Comparison of ENCODE assay signal across 1 cellular context in genomic region chr20:47311211-47311610, GRCh38.
TF ChIP-seq lines count a peak whose summit lies in the region.

No MANE protein-coding gene starts in this region.

TF ChIP-seq in HEK293, 187 proteins besides CTCF, POLR2A, EP300 and RAD21 (continued from another document):
- TF ChIP-seq, protein P1, sequence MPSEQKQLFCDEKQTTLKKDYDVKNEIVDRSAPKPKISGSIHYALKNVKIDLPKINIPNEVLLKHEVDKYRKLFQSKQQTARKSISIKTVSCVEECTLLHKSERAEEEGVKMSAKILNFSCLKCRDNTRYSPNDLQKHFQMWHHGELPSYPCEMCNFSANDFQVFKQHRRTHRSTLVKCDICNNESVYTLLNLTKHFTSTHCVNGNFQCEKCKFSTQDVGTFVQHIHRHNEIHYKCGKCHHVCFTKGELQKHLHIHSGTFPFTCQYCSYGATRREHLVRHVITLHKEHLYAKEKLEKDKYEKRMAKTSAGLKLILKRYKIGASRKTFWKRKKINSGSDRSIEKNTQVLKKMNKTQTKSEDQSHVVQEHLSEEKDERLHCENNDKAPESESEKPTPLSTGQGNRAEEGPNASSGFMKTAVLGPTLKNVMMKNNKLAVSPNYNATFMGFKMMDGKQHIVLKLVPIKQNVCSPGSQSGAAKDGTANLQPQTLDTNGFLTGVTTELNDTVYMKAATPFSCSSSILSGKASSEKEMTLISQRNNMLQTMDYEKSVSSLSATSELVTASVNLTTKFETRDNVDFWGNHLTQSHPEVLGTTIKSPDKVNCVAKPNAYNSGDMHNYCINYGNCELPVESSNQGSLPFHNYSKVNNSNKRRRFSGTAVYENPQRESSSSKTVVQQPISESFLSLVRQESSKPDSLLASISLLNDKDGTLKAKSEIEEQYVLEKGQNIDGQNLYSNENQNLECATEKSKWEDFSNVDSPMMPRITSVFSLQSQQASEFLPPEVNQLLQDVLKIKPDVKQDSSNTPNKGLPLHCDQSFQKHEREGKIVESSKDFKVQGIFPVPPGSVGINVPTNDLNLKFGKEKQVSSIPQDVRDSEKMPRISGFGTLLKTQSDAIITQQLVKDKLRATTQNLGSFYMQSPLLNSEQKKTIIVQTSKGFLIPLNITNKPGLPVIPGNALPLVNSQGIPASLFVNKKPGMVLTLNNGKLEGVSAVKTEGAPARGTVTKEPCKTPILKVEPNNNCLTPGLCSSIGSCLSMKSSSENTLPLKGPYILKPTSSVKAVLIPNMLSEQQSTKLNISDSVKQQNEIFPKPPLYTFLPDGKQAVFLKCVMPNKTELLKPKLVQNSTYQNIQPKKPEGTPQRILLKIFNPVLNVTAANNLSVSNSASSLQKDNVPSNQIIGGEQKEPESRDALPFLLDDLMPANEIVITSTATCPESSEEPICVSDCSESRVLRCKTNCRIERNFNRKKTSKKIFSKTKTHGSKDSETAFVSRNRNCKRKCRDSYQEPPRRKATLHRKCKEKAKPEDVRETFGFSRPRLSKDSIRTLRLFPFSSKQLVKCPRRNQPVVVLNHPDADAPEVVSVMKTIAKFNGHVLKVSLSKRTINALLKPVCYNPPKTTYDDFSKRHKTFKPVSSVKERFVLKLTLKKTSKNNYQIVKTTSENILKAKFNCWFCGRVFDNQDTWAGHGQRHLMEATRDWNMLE (tag by site-specific recombination; conservative IDR thresholded peaks at IDR 0.05; ENCODE audit: low read depth) = no peak
